14 cellular contexts compared by ENCODE assay signal in the genomic region with DNA sequence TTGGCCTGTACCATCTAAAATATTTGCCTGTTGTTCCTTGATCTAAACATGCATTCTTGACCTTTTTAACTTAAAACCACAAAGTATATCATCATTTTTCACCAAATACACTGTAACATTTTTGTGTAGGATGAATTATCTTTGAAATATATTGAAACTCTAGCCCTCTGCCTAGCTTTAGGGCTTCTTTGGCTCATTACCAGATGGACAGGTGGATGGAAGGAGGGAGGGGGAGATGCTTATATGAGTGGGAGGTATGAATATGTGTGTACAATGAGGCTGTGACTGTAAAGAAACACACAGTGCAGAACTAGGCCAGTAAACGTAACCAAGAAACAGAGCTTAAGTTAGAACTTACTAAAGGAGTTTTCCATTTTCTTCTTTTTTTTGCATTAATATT.
"Had no signal": no experiment of that assay in that cellular context is flagged by ENCODE, and none has a peak within 500 bp of the region (broad histone marks: within the 10 kb centered on the region; RNA-seq: fewer than 3 reads in every experiment).

No MANE protein-coding gene starts in this region.

- DNase-seq: activated CD4-positive, alpha-beta T cell treated with anti-CD3 and anti-CD28 coated beads for 48 hours; activated CD8-positive, alpha-beta T cell treated with anti-CD3 and anti-CD28 coated beads for 36 hours; activated effector memory CD4-positive, alpha-beta T cell treated with Interleukin-2 at 50 U/mL for 16 hours; activated naive CD4-positive, alpha-beta T cell treated with anti-CD3 and anti-CD28 coated beads, Interleukin-2, amount 50 U/mL, for 16 hours; activated T-cell treated with anti-CD3 and anti-CD28 coated beads, Interleukin-2, amount 50 U/mL, for 4 hours; caudate nucleus; hippocampal formation; kidney; left ventricle myocardium inferior; naive thymus-derived CD8-positive, alpha-beta T cell; retina had no signal

- ATAC-seq: activated CD8-positive, alpha-beta T cell treated with anti-CD3 and anti-CD28 coated beads for 36 hours; activated T-cell treated with anti-CD3 and anti-CD28 coated beads, Interleukin-2, amount 50 U/mL, for 4 hours; esophagus mucosa; naive thymus-derived CD8-positive, alpha-beta T cell; stimulated activated effector memory CD8-positive, alpha-beta T cell treated with anti-CD3 and anti-CD28 coated beads, Interleukin-12 subunit alpha, Interleukin-12 subunit beta, amount 100 ng/mL, for 72 hours; WTC11 had no signal
